ENCODE assay signal across 9 cellular contexts in the genomic region with DNA sequence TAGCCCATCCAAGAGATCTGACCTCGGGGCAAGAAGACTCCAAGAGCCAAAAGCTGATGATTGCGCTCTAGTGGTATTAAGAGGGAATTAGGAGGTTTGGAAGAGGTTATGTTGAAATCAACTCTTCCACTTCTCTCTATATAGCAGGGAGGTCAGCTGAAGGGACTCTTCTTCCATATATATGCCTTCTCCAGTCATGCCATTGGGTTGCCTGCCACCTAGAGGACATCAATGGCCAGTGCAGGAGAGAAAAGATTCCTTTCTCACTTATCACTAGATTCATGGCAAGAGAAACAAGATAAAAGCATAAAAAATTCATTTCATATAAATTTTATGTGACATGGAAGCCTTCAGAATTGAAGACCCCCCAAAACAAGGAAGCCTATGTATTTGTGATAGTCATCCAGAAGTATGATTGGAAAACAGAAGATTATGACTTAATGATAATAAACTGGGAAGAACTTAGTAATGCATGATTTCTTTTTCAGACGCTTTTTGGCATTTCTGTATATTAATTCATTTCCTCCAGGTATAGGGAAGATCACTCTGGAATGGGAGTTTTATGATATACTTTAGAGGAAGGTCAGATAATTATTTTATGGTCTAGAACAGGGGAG.
A peak's percentile ranks its signal among the peaks of the same experiment; 100 is the strongest.
DNase-seq lines count a peak whose midpoint lies in the region; ATAC-seq and TF ChIP-seq lines count a peak whose summit lies in the region.
"Had no signal": no experiment of that assay in that cellular context is flagged by ENCODE, and none has a peak within 500 bp of the region (broad histone marks: within the 10 kb centered on the region; RNA-seq: fewer than 3 reads in every experiment).

No MANE protein-coding gene starts in this region.

- peak; percentile 99 for ATAC-seq in GM18867 (IDR thresholded peaks at IDR 0.05; ENCODE audit: unreplicated experiment)
- peak; percentile 93 for ATAC-seq in HG02943 (IDR thresholded peaks at IDR 0.05; ENCODE audit: low read depth, unreplicated experiment)
- ATAC-seq in mucosa of descending colon = peak; percentile 58

- no peak overlapping the region for H3K27ac ChIP-seq in CD4-positive, alpha-beta memory T cell (ENCODE audit: low read depth, low read length)

- peaks cover 6% of the 10 kb centered on the region in 2 donors for H3K27me3 Mint-ChIP-seq in CD4-positive, alpha-beta memory T cell
- H3K27me3 Mint-ChIP-seq in endothelial cell (ENCODE audit: unreplicated experiment) = no peaks in the 10 kb centered on the region

- no peaks in the 10 kb centered on the region for H3K9me3 ChIP-seq in CD4-positive, alpha-beta memory T cell (ENCODE audit: control insufficient read depth in 1 of 2, low read length in 2 of 2)
- no peaks in the 10 kb centered on the region for H3K9me3 ChIP-seq in mucosa of descending colon

- no peaks in the 10 kb centered on the region for H3K4me1 Mint-ChIP-seq in CD4-positive, alpha-beta memory T cell
- peaks cover 11% of the 10 kb centered on the region for H3K4me1 Mint-ChIP-seq in endothelial cell (ENCODE audit: unreplicated experiment)

- no peaks in the 10 kb centered on the region for H3K4me1 ChIP-seq in CD4-positive, alpha-beta memory T cell (ENCODE audit: insufficient read depth, low read length)
- no peaks in the 10 kb centered on the region for H3K4me1 ChIP-seq in mucosa of descending colon (ENCODE audit: low read depth)

- no peaks in the 10 kb centered on the region for H3K27me3 ChIP-seq in CD4-positive, alpha-beta memory T cell (ENCODE audit: insufficient read depth, low read length)

- intact Hi-C loops in CD4-positive, alpha-beta memory T cell (cut with micrococcal nuclease) = loop anchor here (1.0 kb wide), 1 partner anchor 492 kb away; a partner anchor contains a TSS
- intact Hi-C loops in mucosa of descending colon (cut with DNase I, micrococcal nuclease) = no loop called here

- POLR2A ChIA-PET in CD4-positive, alpha-beta memory T cell (lab: Charles Lee; ENCODE audit: partially characterized antibody) = interaction anchor here (1.1 kb wide), 1 partner anchor 492 kb away, joined by 3 read pairs; a partner anchor contains a TSS

- CTCF ChIA-PET in CD4-positive, alpha-beta memory T cell (lab: Charles Lee; ENCODE audit: partially characterized antibody) = interaction anchor here (0.7 to 1.5 kb wide), 4 partner anchors 276 to 563 kb away, joined by 3 to 5 read pairs (median 3); a partner anchor contains a TSS

- H3K9me3 Mint-ChIP-seq in CD4-positive, alpha-beta memory T cell = no peaks in the 10 kb centered on the region
- no peaks in the 10 kb centered on the region for H3K9me3 Mint-ChIP-seq in endothelial cell (ENCODE audit: unreplicated experiment)
- H3K9me3 Mint-ChIP-seq: T-helper 1 cell treated with Interleukin-12 subunit alpha and Interleukin-12 subunit beta and Interleukin-4 antibody, amounts not matched to agents 30 μg/mL and 1 μg/mL, for 36 hours had no signal

- H3K36me3 ChIP-seq in CD4-positive, alpha-beta memory T cell (ENCODE audit: insufficient read depth, low read length) = no peaks in the 10 kb centered on the region
- H3K36me3 ChIP-seq in mucosa of descending colon (ENCODE audit: low read depth) = no peaks in the 10 kb centered on the region

- no peak overlapping the region for H3K27ac Mint-ChIP-seq in CD4-positive, alpha-beta memory T cell
- H3K27ac Mint-ChIP-seq in endothelial cell (ENCODE audit: unreplicated experiment) = no peak overlapping the region
- H3K27ac Mint-ChIP-seq: T-helper 1 cell treated with Interleukin-12 subunit alpha and Interleukin-12 subunit beta and Interleukin-4 antibody, amounts not matched to agents 30 μg/mL and 1 μg/mL, for 36 hours had no signal

- TF ChIP-seq CTCF in endothelial cell (IDR thresholded peaks at IDR 0.05; ENCODE audit: unreplicated experiment) = peak; percentile 91
- TF ChIP-seq CTCF in mucosa of descending colon (IDR thresholded peaks at IDR 0.05) = peak; percentile 43

- H3K36me3 Mint-ChIP-seq in CD4-positive, alpha-beta memory T cell = no peaks in the 10 kb centered on the region
- H3K36me3 Mint-ChIP-seq in endothelial cell (ENCODE audit: low read depth, unreplicated experiment) = no peaks in the 10 kb centered on the region

- H3K4me3 ChIP-seq in CD4-positive, alpha-beta memory T cell (ENCODE audit: low read length in 2 of 2) = no peak overlapping the region
- H3K4me3 ChIP-seq in mucosa of descending colon = no peak overlapping the region

- DNase-seq in CD4-positive, alpha-beta memory T cell = peak in 4 of 5 donors; percentile 8 to 18 (median 10)
- DNase-seq in NCI-H1417 treated with DMSO at 0.1 percent for 48 hours (lab: John Stamatoyannopoulos, UW) (peak; percentile 52), SKM-1 (lab: John Stamatoyannopoulos, UW; ENCODE audit: unreplicated experiment) (peak; percentile 51), endothelial cell (ENCODE audit: low spot score) (peak; percentile 48), mucosa of descending colon (peak in 1 of 3 donors; percentile 21), mesenteric fat pad (ENCODE audit: low spot score) (no peak)

- no peak overlapping the region for H3K4me3 Mint-ChIP-seq in CD4-positive, alpha-beta memory T cell
- no peak overlapping the region for H3K4me3 Mint-ChIP-seq in endothelial cell (ENCODE audit: unreplicated experiment)
- H3K4me3 Mint-ChIP-seq: T-helper 1 cell treated with Interleukin-12 subunit alpha and Interleukin-12 subunit beta and Interleukin-4 antibody, amounts not matched to agents 30 μg/mL and 1 μg/mL, for 36 hours had no signal
